10 cellular contexts compared by ENCODE assay signal in genomic region chr2:233356546-233357308, GRCh38. TPM values are rescaled to one million over a fixed set of nuclear protein-coding genes. Genes with fewer than 3 reads are reported as not detected.
DNase-seq lines count a peak whose midpoint lies in the region; ATAC-seq and TF ChIP-seq lines count a peak whose summit lies in the region.
"Had no signal": no experiment of that assay in that cellular context is flagged by ENCODE, and none has a peak within 500 bp of the region (broad histone marks: within the 10 kb centered on the region; RNA-seq: fewer than 3 reads in every experiment).

No MANE protein-coding gene starts in this region.

- H3K4me3 ChIP-seq in duodenal mucosa (ENCODE audit: low read depth in 1 of 2, low read length in 2 of 2) (peak overlapping the region; percentile 12 to 89), psoas muscle (peak overlapping the region; percentile 75)

- no peak overlapping the region for H3K27ac ChIP-seq in duodenal mucosa (ENCODE audit: low read depth, low read length)
- no peak overlapping the region for H3K27ac ChIP-seq in psoas muscle

- intact Hi-C loops in psoas muscle (cut with DNase I) = loop anchor here (2.0 to 5.0 kb wide), 2 partner anchors 81 to 84 kb away; no protein-coding TSS in a partner anchor

- H3K9ac ChIP-seq in duodenal mucosa (ENCODE audit: low read depth in 1 of 2, low read length in 2 of 2) = peak overlapping the region in 1 of 2 donors; percentile 58

- peak; percentile 68 for DNase-seq in SIG-M5 treated with dmso at 0.1 percent for 504 hours (lab: John Stamatoyannopoulos, UW; ENCODE audit: unreplicated experiment)
- no peak for DNase-seq in SIG-M5 (lab: John Stamatoyannopoulos, UW)
- peak; percentile 36 for DNase-seq in NCI-H226
- no peak for DNase-seq in psoas muscle
- DNase-seq in DMS153 (lab: John Stamatoyannopoulos, UW) = no peak
- no peak for DNase-seq in middle frontal gyrus (ENCODE audit: extremely low spot score, low spot score)
- DNase-seq in DMS114 treated with DMSO at 0.1 percent for 48 hours (lab: John Stamatoyannopoulos, UW; ENCODE audit: unreplicated experiment) = no peak
- DNase-seq: foreskin melanocyte, nucleus accumbens had no signal

- TF ChIP-seq CTCF in psoas muscle (IDR thresholded peaks at IDR 0.05) = no peak

- 41 to 54% (median 49%) methylated on average over 4 of the region's 4 CpGs for WGBS in psoas muscle, 3 donors

- H3K4me1 ChIP-seq in duodenal mucosa (ENCODE audit: control insufficient read depth in 1 of 2, insufficient read depth in 2 of 2, low read length in 2 of 2) (peaks cover 36 to 42% of the 10 kb centered on the region in 2 donors), psoas muscle (peaks cover 29% of the 10 kb centered on the region)

- H3K36me3 ChIP-seq in duodenal mucosa (ENCODE audit: control insufficient read depth in 1 of 2, insufficient read depth in 2 of 2, low read length in 2 of 2) (no peaks in the 10 kb centered on the region), psoas muscle (ENCODE audit: insufficient read depth in 1 of 2, low read depth in 1 of 2) (peaks cover 0 to 2% of the 10 kb centered on the region in 2 donors)

- H3K27me3 ChIP-seq in duodenal mucosa (ENCODE audit: control insufficient read depth in 1 of 2, insufficient read depth in 2 of 2, low read length in 2 of 2) = no peaks in the 10 kb centered on the region
- no peaks in the 10 kb centered on the region for H3K27me3 ChIP-seq in psoas muscle (ENCODE audit: insufficient read depth in 3 of 3, low read length in 2 of 3)

- no peaks in the 10 kb centered on the region for H3K9me3 ChIP-seq in duodenal mucosa (ENCODE audit: control insufficient read depth in 1 of 2, low read length in 2 of 2)
- H3K9me3 ChIP-seq in psoas muscle = no peaks in the 10 kb centered on the region

- peak in 1 of 4 donors; percentile 10 for ATAC-seq in psoas muscle

RNA-seq across cellular contexts. Expression of gene DGKD, which starts 2.4 kb away (rescaled TPM):
- 100 to 1,000 TPM in 3 of 4 donors, 10 to 100 TPM in 1; 77.9 to 365 (median 244) TPM for total RNA-seq in psoas muscle
- 100 to 1,000 TPM in 1 of 3 donors, 10 to 100 TPM in 2; 59.4 to 310 (median 59.6) TPM for polyA plus RNA-seq in psoas muscle

RNA-seq across cellular contexts. Expression of gene SAG, which starts 49.1 kb away (rescaled TPM):
- total RNA-seq in psoas muscle = not detected
- not detected for polyA plus RNA-seq in psoas muscle

Comparison
In these comparisons a context has a peak if more than half of its experiments do, and no peak if none do; other contexts are left out.
1. DNase-seq: peak in SIG-M5 treated with dmso at 0.1 percent for 504 hours (single experiment) and NCI-H226 (single experiment); none in SIG-M5 (single experiment), psoas muscle (0 of 2), DMS153 (single experiment), middle frontal gyrus (single experiment) and DMS114 treated with DMSO at 0.1 percent for 48 hours (single experiment).